In genomic region chr17:63431939-63432804, GRCh38 we compare ENCODE assay signal across 10 cellular contexts. TPM values are rescaled to one million over a fixed set of nuclear protein-coding genes. Genes with fewer than 3 reads are reported as not detected.
A peak's percentile ranks its signal among the peaks of the same experiment; 100 is the strongest.
DNase-seq lines count a peak whose midpoint lies in the region; TF ChIP-seq lines count a peak whose summit lies in the region.
"Had no signal": no experiment of that assay in that cellular context is flagged by ENCODE, and none has a peak within 500 bp of the region (broad histone marks: within the 10 kb centered on the region; RNA-seq: fewer than 3 reads in every experiment).

No MANE protein-coding gene starts in this region.

- H3K79me2 ChIP-seq in OCI-LY7 (ENCODE audit: insufficient read depth, low read depth, low read length): no peaks in the 10 kb centered on the region

- POLR2A ChIA-PET in OCI-LY7 (lab: Charles Lee): interaction anchor here (0.6 kb wide), 1 partner anchor 129 kb away, joined by 3 read pairs; no protein-coding TSS in a partner anchor

- H3K9ac ChIP-seq in mucosa of stomach (ENCODE audit: low read length): peak overlapping the region; percentile 42

- no peak overlapping the region for H3K4me2 ChIP-seq in OCI-LY7 (ENCODE audit: low read length)

- TF ChIP-seq CTCF in C4-2B (conservative IDR thresholded peaks at IDR 0.05) (no peak), cardiac fibroblast (IDR thresholded peaks at IDR 0.05; ENCODE audit: low read depth, low read length) (no peak), OCI-LY7 (conservative IDR thresholded peaks at IDR 0.05; ENCODE audit: low read length) (no peak)

- H3K27me3 ChIP-seq in mucosa of stomach (ENCODE audit: control insufficient read depth, insufficient read depth, low read length): no peaks in the 10 kb centered on the region
- H3K27me3 ChIP-seq: ascending aorta had no signal

- no peaks in the 10 kb centered on the region for H3K9me2 ChIP-seq in OCI-LY7 (ENCODE audit: insufficient read depth, low read length)

- H2AFZ ChIP-seq in OCI-LY7 (ENCODE audit: low read length): no peak overlapping the region

- peak overlapping the region; percentile 92 for H3K27ac ChIP-seq in C4-2B
- H3K27ac ChIP-seq in OCI-LY7 (ENCODE audit: low read depth, low read length, poor library complexity, severe bottlenecking): no peak overlapping the region

- intact Hi-C loops in OCI-LY7 (cut with micrococcal nuclease; ENCODE audit: unreplicated experiment): no loop called here

- H3K9me3 ChIP-seq in mucosa of stomach (ENCODE audit: control insufficient read depth, low read length) (no peaks in the 10 kb centered on the region), OCI-LY7 (ENCODE audit: low read length) (no peaks in the 10 kb centered on the region)
- H3K9me3 ChIP-seq: ascending aorta had no signal

- DNase-seq in M059J (ENCODE audit: low read depth) (peak; percentile 75), cardiac fibroblast (ENCODE audit: low read depth in 2 of 2) (peak; percentile 46 to 63), T-helper 9 cell (no peak), DMS79 (lab: John Stamatoyannopoulos, UW) (no peak), OCI-LY7 (ENCODE audit: low spot score) (no peak), NCI-H1417 treated with DMSO at 0.1 percent for 48 hours (lab: John Stamatoyannopoulos, UW) (no peak)
- DNase-seq: Karpas-422 had no signal

- no peak overlapping the region for H3K4me3 ChIP-seq in cardiac fibroblast (replicated peaks in 1 of 2; ENCODE audit: low read depth in 2 of 2, low read length in 2 of 2)
- H3K4me3 ChIP-seq in mucosa of stomach (ENCODE audit: low read length): no peak overlapping the region
- H3K4me3 ChIP-seq in OCI-LY7 (ENCODE audit: low read depth, low read length, poor library complexity, severe bottlenecking): no peak overlapping the region
- H3K4me3 ChIP-seq: ascending aorta had no signal

- H3K4me1 ChIP-seq in mucosa of stomach (ENCODE audit: control insufficient read depth, insufficient read depth, low read length) (peaks cover 70% of the 10 kb centered on the region), OCI-LY7 (ENCODE audit: insufficient read depth, low read length, poor library complexity, severe bottlenecking) (peaks cover 23% of the 10 kb centered on the region)

- no peaks in the 10 kb centered on the region for H4K20me1 ChIP-seq in OCI-LY7 (ENCODE audit: insufficient read depth, low read length)

- CTCF ChIA-PET in OCI-LY7 (lab: Charles Lee; ENCODE audit: unreplicated experiment): no interaction called here

- no TSS peak for BruUV-seq in OCI-LY7 (replicated peaks; lab: Mats Ljungman, UMichigan)

- H3K36me3 ChIP-seq in mucosa of stomach (ENCODE audit: control insufficient read depth, insufficient read depth, low read length) (peaks cover 4% of the 10 kb centered on the region), OCI-LY7 (ENCODE audit: insufficient read depth, low read length) (no peaks in the 10 kb centered on the region)
- H3K36me3 ChIP-seq: ascending aorta had no signal

RNA-seq across cellular contexts. Expression of gene CYB561, which starts 13.9 kb away (rescaled TPM):
- 34.2 and 36.1 TPM in 2 replicates for total RNA-seq in M059J (2014; rRNA removed; shearing (Covaris generic))
- not detected in 2 replicates for total RNA-seq in OCI-LY7 (2014; rRNA removed; shearing (Covaris generic))
- not detected in 2 replicates for total RNA-seq in OCI-LY7 (2022)

RNA-seq across cellular contexts. Expression of gene ACE, which starts 44.7 kb away (rescaled TPM):
- 1.3 and 2.1 TPM in 2 replicates for total RNA-seq in M059J (2014; rRNA removed; shearing (Covaris generic))
- total RNA-seq in OCI-LY7 (2014; rRNA removed; shearing (Covaris generic)): 0.33 and 2.3 TPM in 2 replicates
- 3.6 and 5.1 TPM in 2 replicates for total RNA-seq in OCI-LY7 (2022)

Comparison
In these comparisons a context has a peak if more than half of its experiments do, and no peak if none do; other contexts are left out.
1. DNase-seq: peak in M059J (single experiment) and cardiac fibroblast (2 of 2); none in T-helper 9 cell (single experiment), DMS79 (single experiment), OCI-LY7 (single experiment) and NCI-H1417 treated with DMSO at 0.1 percent for 48 hours (single experiment).
2. RNA of gene CYB561, which starts 13.9 kb away (total RNA-seq): 34.2 to 36.1 TPM in M059J; not detected in OCI-LY7; every median in the first group is over 10 times any median in the second.